18 cellular contexts compared by ENCODE assay signal in the genomic region with DNA sequence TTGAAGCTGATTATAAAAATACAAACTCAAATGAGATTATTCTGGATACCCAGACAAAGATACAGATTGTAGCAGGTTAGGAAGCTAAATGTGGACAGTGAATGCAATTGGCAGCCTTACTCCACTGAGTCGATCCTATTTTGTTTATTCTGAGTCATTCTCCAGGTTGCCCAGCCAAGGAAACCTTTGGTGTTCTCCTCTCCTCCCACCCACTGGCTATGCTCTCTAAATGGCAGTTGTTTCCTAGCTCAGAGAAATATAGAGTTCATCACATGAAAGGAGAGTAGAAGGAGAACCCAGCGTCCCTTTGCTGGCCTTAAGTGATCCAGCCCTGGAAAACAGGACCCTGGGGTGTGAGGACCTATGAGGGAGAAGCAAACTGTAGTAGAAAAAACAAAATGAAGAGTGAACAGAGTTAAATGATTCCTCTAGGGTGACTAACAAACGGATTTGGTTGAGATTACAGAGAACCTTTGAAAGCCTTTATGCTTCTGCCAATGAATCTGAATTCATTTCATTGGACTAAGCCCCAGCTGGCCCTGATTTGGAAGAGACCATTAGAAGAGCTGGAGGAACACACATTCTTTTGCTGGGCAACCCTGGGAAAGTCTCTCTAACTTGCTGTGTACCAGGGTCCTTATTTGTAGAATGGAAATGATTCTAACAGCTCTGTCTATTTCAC.
DNase-seq lines count a peak whose midpoint lies in the region; ATAC-seq and TF ChIP-seq lines count a peak whose summit lies in the region.
"Had no signal": no experiment of that assay in that cellular context is flagged by ENCODE, and none has a peak within 500 bp of the region (broad histone marks: within the 10 kb centered on the region; RNA-seq: fewer than 3 reads in every experiment).

No MANE protein-coding gene starts in this region.

- DNase-seq in left ventricle myocardium superior (no peak), cardiac septum (ENCODE audit: low spot score) (no peak), cerebellum (ENCODE audit: low spot score) (peak; percentile 60), medulla oblongata (ENCODE audit: extremely low spot score) (peak; percentile 46), tibial artery (no peak)
- no peak for DNase-seq in effector memory CD4-positive, alpha-beta T cell
- DNase-seq: activated CD4-positive, CD25-positive, alpha-beta regulatory T cell treated with anti-CD3 and anti-CD28 coated beads, Interleukin-2, amount 50 U/mL, for 72 hours; cerebellar nuclear complex; DMS153; foreskin keratinocyte; KBM-7; left ventricle myocardium inferior; NCI-H1092; Peyer's patch; sigmoid colon; T1000 had no signal

- H3K27ac ChIP-seq in tibial artery: peak overlapping the region; percentile 19 to 26
- H3K27ac ChIP-seq in effector memory CD4-positive, alpha-beta T cell (ENCODE audit: insufficient read depth, low read length, poor library complexity, severe bottlenecking): no peak overlapping the region
- H3K27ac ChIP-seq: foreskin keratinocyte, left ventricle myocardium inferior, Peyer's patch, sigmoid colon had no signal

- intact Hi-C loops in left ventricle myocardium superior (cut with micrococcal nuclease) (no loop called here), cardiac septum (cut with DNase I) (no loop called here), tibial artery (cut with DNase I; ENCODE audit: low total_unique reads) (no loop called here)

- no peak overlapping the region for H3K4me3 ChIP-seq in tibial artery
- H3K4me3 ChIP-seq in effector memory CD4-positive, alpha-beta T cell (ENCODE audit: insufficient read depth, low read depth, low read length, poor library complexity, severe bottlenecking): no peak overlapping the region
- H3K4me3 ChIP-seq: left ventricle myocardium inferior, Peyer's patch, sigmoid colon had no signal

- no peaks in the 10 kb centered on the region for H3K36me3 ChIP-seq in tibial artery
- H3K36me3 ChIP-seq in effector memory CD4-positive, alpha-beta T cell (ENCODE audit: control insufficient read depth, insufficient read depth, low read length): no peaks in the 10 kb centered on the region
- H3K36me3 ChIP-seq: left ventricle myocardium inferior, Peyer's patch, sigmoid colon had no signal

- peaks cover 0 to 24% (median 6%) of the 10 kb centered on the region in 4 donors for H3K4me1 ChIP-seq in tibial artery
- H3K4me1 ChIP-seq in effector memory CD4-positive, alpha-beta T cell (ENCODE audit: control insufficient read depth, insufficient read depth, low read length, poor library complexity, severe bottlenecking): no peaks in the 10 kb centered on the region
- H3K4me1 ChIP-seq: foreskin keratinocyte, Peyer's patch had no signal

- ATAC-seq in left ventricle myocardium superior (peak; percentile 71), GM18520 (IDR thresholded peaks at IDR 0.05; ENCODE audit: unreplicated experiment) (no peak), HG03025 (IDR thresholded peaks at IDR 0.05; ENCODE audit: low FRiP score, unreplicated experiment) (no peak)
- ATAC-seq: foreskin keratinocyte had no signal

- no peaks in the 10 kb centered on the region for H3K9me3 ChIP-seq in tibial artery
- no peaks in the 10 kb centered on the region for H3K9me3 ChIP-seq in effector memory CD4-positive, alpha-beta T cell (ENCODE audit: control insufficient read depth, low read length)
- H3K9me3 ChIP-seq: left ventricle myocardium inferior, Peyer's patch, sigmoid colon had no signal

- TF ChIP-seq CTCF in tibial artery (IDR thresholded peaks at IDR 0.05): no peak

- H3K27me3 ChIP-seq in tibial artery: no peaks in the 10 kb centered on the region
- no peaks in the 10 kb centered on the region for H3K27me3 ChIP-seq in effector memory CD4-positive, alpha-beta T cell (replicated peaks; ENCODE audit: control insufficient read depth, insufficient read depth, low read length, poor library complexity, severe bottlenecking)
- H3K27me3 ChIP-seq: foreskin keratinocyte, Peyer's patch, sigmoid colon had no signal

Comparison
In these comparisons a context has a peak if more than half of its experiments do, and no peak if none do; other contexts are left out.
1. DNase-seq: peak in cerebellum (single experiment) and medulla oblongata (single experiment); none in left ventricle myocardium superior (single experiment), cardiac septum (single experiment), tibial artery (0 of 2) and effector memory CD4-positive, alpha-beta T cell (0 of 3).